Comparison of ENCODE assay signal across 1 cellular context in the genomic region with DNA sequence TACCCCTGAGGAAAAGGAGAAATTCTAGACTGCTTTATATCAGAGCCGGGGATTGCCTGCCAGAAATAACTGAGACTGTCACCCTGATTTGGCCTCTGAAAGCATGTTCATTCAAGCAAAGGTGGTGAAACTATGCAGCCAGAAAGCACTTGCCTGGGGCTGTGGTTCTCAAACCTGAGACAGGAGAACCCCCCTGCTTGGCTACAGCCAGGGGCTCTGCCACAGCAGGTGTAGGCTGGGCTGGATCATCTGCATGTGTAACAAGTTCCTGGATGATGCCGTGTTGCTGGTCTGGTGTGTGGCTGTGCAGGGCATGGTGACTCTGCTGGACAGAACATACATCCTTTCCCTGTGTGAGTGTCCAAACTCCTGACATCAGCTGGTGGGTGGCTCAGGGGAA.
TF ChIP-seq lines count a peak whose summit lies in the region.

No MANE protein-coding gene starts in this region.

TF ChIP-seq in HepG2, 621 proteins besides CTCF, POLR2A, EP300 and RAD21:
- TF ChIP-seq, protein P1, sequence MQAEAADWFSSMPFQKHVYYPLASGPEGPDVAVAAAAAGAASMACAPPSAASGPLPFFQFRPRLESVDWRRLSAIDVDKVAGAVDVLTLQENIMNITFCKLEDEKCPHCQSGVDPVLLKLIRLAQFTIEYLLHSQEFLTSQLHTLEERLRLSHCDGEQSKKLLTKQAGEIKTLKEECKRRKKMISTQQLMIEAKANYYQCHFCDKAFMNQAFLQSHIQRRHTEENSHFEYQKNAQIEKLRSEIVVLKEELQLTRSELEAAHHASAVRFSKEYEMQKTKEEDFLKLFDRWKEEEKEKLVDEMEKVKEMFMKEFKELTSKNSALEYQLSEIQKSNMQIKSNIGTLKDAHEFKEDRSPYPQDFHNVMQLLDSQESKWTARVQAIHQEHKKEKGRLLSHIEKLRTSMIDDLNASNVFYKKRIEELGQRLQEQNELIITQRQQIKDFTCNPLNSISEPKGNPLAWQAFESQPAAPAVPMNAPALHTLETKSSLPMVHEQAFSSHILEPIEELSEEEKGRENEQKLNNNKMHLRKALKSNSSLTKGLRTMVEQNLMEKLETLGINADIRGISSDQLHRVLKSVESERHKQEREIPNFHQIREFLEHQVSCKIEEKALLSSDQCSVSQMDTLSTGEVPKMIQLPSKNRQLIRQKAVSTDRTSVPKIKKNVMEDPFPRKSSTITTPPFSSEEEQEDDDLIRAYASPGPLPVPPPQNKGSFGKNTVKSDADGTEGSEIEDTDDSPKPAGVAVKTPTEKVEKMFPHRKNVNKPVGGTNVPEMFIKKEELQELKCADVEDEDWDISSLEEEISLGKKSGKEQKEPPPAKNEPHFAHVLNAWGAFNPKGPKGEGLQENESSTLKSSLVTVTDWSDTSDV (CRISPR knock-in tag; IDR thresholded peaks at IDR 0.05), result no peak
- TF ChIP-seq NFE2L2 (IDR thresholded peaks at IDR 0.05; ENCODE audit: low read length) (no peak), ZNF232 (CRISPR knock-in tag; IDR thresholded peaks at IDR 0.05; ENCODE audit: borderline replicate concordance) (no peak), ZNF788 (CRISPR knock-in tag; IDR thresholded peaks at IDR 0.05; ENCODE audit: borderline replicate concordance) (no peak), ZNF547 (CRISPR knock-in tag; IDR thresholded peaks at IDR 0.05) (no peak), GATAD2A (CRISPR knock-in tag; IDR thresholded peaks at IDR 0.05) (no peak), ATF7-NPFF (CRISPR knock-in tag; IDR thresholded peaks at IDR 0.05; ENCODE audit: low read depth) (no peak), MYNN (CRISPR knock-in tag; IDR thresholded peaks at IDR 0.05; ENCODE audit: low read depth) (no peak), SRSF4 (IDR thresholded peaks at IDR 0.05; ENCODE audit: low read depth, low read length, poor library complexity, severe bottlenecking) (no peak), ZFP1 (CRISPR knock-in tag; IDR thresholded peaks at IDR 0.05) (no peak), ZFP90 (CRISPR knock-in tag; IDR thresholded peaks at IDR 0.05; ENCODE audit: borderline replicate concordance) (no peak), ZSCAN29 (CRISPR knock-in tag; conservative IDR thresholded peaks at IDR 0.05) (no peak), TARDBP (CRISPR knock-in tag; IDR thresholded peaks at IDR 0.05) (no peak), MZF1 (CRISPR knock-in tag; IDR thresholded peaks at IDR 0.05; ENCODE audit: borderline replicate concordance) (no peak), ZNF556 (CRISPR knock-in tag; IDR thresholded peaks at IDR 0.05; ENCODE audit: borderline replicate concordance) (no peak), ZNF296 (CRISPR knock-in tag; conservative IDR thresholded peaks at IDR 0.05) (no peak), ZMYM2 (CRISPR knock-in tag; IDR thresholded peaks at IDR 0.05) (no peak), SMARCE1 (IDR thresholded peaks at IDR 0.05; ENCODE audit: borderline replicate concordance) (no peak), CHD2 (IDR thresholded peaks at IDR 0.05; ENCODE audit: low read depth, low read length) (no peak)
